Comparison of ENCODE assay signal across 3 cellular contexts in genomic region chrX:31225819-31226218, GRCh38.
"Had no signal": no experiment of that assay in that cellular context is flagged by ENCODE, and none has a peak within 500 bp of the region (broad histone marks: within the 10 kb centered on the region; RNA-seq: fewer than 3 reads in every experiment).

No MANE protein-coding gene starts in this region.

- ATAC-seq: GM12878 had no signal

- H3K4me3 ChIP-seq: GM12878 had no signal

- DNase-seq: GDM1, GF-D8 had no signal
